In genomic region chr2:36534275-36534799, GRCh38 we compare ENCODE assay signal across 19 cellular contexts.
DNase-seq lines count a peak whose midpoint lies in the region; ATAC-seq, FAIRE-seq and TF ChIP-seq lines count a peak whose summit lies in the region.
"Had no signal": no experiment of that assay in that cellular context is flagged by ENCODE, and none has a peak within 500 bp of the region (broad histone marks: within the 10 kb centered on the region; RNA-seq: fewer than 3 reads in every experiment).

No MANE protein-coding gene starts in this region.

- no peak for TF ChIP-seq EP300 in K562 (IDR thresholded peaks at IDR 0.05; ENCODE audit: low read length)

- H3F3A ChIP-seq in GM23248 (ENCODE audit: insufficient read depth) (peaks cover 97% of the 10 kb centered on the region), MM.1S (ENCODE audit: insufficient read depth, low read length) (no peaks in the 10 kb centered on the region)

- H3K27me3 ChIP-seq in ACC112 (ENCODE audit: insufficient read depth, low read length) (no peaks in the 10 kb centered on the region), GM23248 (replicated peaks; ENCODE audit: insufficient read depth) (no peaks in the 10 kb centered on the region), K562 (ENCODE audit: control insufficient read depth in 2 of 2, insufficient read depth in 2 of 2, low read length in 2 of 2) (peaks cover 0 to 4% of the 10 kb centered on the region in 2 experiments; a peak in 1 of 5 replicates), MM.1S (replicated peaks; ENCODE audit: insufficient read depth, low read length) (no peaks in the 10 kb centered on the region)
- H3K27me3 ChIP-seq: BE2C, SJSA1 had no signal

- H3K79me2 ChIP-seq in ACC112 (ENCODE audit: control insufficient read depth, insufficient read depth, low read length, unreplicated experiment) (no peaks in the 10 kb centered on the region), GM23248 (ENCODE audit: insufficient read depth) (peaks cover 42% of the 10 kb centered on the region), K562 (ENCODE audit: control insufficient read depth, insufficient read depth, low read length) (no peaks in the 10 kb centered on the region), MM.1S (ENCODE audit: low read length) (no peaks in the 10 kb centered on the region)

- ATAC-seq in K562: no peak

- no peaks in the 10 kb centered on the region for H3K9me1 ChIP-seq in K562 (ENCODE audit: control insufficient read depth, insufficient read depth, low read length)

- H4K20me1 ChIP-seq in GM23248 (ENCODE audit: insufficient read depth) (no peaks in the 10 kb centered on the region), K562 (replicated peaks; ENCODE audit: control insufficient read depth, insufficient read depth, low read length) (no peaks in the 10 kb centered on the region), MM.1S (ENCODE audit: insufficient read depth, low read length) (no peaks in the 10 kb centered on the region)

- TF ChIP-seq CTCF in K562 (IDR thresholded peaks at IDR 0.05 in 2 of 3, conservative IDR thresholded peaks at IDR 0.05 in 1 of 3; ENCODE audit: insufficient read depth in 2 of 3, low read depth in 1 of 3, low read length in 3 of 3): no peak
- TF ChIP-seq CTCF in MM.1S (IDR thresholded peaks at IDR 0.05; ENCODE audit: low read length): no peak

- no peak for TF ChIP-seq RAD21 in K562 (CRISPR knock-in tag; conservative IDR thresholded peaks at IDR 0.05 in 1 of 2, IDR thresholded peaks at IDR 0.05 in 1 of 2)

- BruUV-seq in K562 (replicated peaks; lab: Mats Ljungman, UMichigan): no TSS peak

- H3K9ac ChIP-seq in GM23248 (no peak overlapping the region), K562 (ENCODE audit: insufficient read depth in 1 of 2, low read depth in 2 of 2, low read length in 2 of 2) (no peak overlapping the region), MM.1S (ENCODE audit: low read length) (no peak overlapping the region)

- FAIRE-seq in K562 (lab: Jason Lieb, UNC): no peak

- H3K9me2 ChIP-seq in GM23248 (ENCODE audit: insufficient read depth) (no peaks in the 10 kb centered on the region), MM.1S (replicated peaks; ENCODE audit: insufficient read depth, low read length) (no peaks in the 10 kb centered on the region)

- H3K4me2 ChIP-seq in GM23248 (ENCODE audit: unreplicated experiment): no peak overlapping the region
- H3K4me2 ChIP-seq in K562 (ENCODE audit: insufficient read depth, low read length): no peak overlapping the region
- no peak overlapping the region for H3K4me2 ChIP-seq in MM.1S (ENCODE audit: low read depth, low read length)
- H3K4me2 ChIP-seq: PC-9 had no signal

- H3K9me3 ChIP-seq in GM23248 (ENCODE audit: low read depth) (no peaks in the 10 kb centered on the region), K562 (replicated peaks; ENCODE audit: control insufficient read depth, insufficient read depth, low read depth, low read length) (no peaks in the 10 kb centered on the region), mesodermal cell (ENCODE audit: control insufficient read depth, low read length) (no peaks in the 10 kb centered on the region), MM.1S (replicated peaks; ENCODE audit: insufficient read depth, low read length) (no peaks in the 10 kb centered on the region)
- H3K9me3 ChIP-seq: BE2C, HAP-1, SJSA1 had no signal

- intact Hi-C loops in K562 (cut with micrococcal nuclease): no loop called here

- CTCF ChIA-PET in K562 (lab: Yijun Ruan, JAX; ENCODE audit: low intra/inter-chr PET ratio): no interaction called here

- H3K4me1 ChIP-seq in ACC112 (ENCODE audit: control insufficient read depth, insufficient read depth, low read length, unreplicated experiment): peaks cover 31% of the 10 kb centered on the region
- peaks cover 34% of the 10 kb centered on the region for H3K4me1 ChIP-seq in GM23248 (ENCODE audit: insufficient read depth)
- H3K4me1 ChIP-seq in K562 (replicated peaks in 1 of 2; ENCODE audit: control insufficient read depth in 2 of 2, insufficient read depth in 2 of 2, low read length in 2 of 2): peaks cover 7 to 30% of the 10 kb centered on the region in 2 experiments; a peak in 4 of 5 replicates
- H3K4me1 ChIP-seq in mesodermal cell (ENCODE audit: control insufficient read depth, insufficient read depth, low read length, poor library complexity, severe bottlenecking): peaks cover 10% of the 10 kb centered on the region
- H3K4me1 ChIP-seq in MM.1S (ENCODE audit: low read length): 0 out of 2 replicates have a peak, but pooled peaks cover 5% of the 10 kb centered on the region
- H3K4me1 ChIP-seq: BE2C, HAP-1 had no signal

- POLR2A ChIA-PET in K562 (lab: Yijun Ruan, JAX): no interaction called here

- DNase-seq in GM23248 (no peak), K562 (ENCODE audit: extremely low read depth in 1 of 4, low spot score in 3 of 4) (no peak), MM.1S (no peak), RPMI8226 (no peak), NK-92 (lab: John Stamatoyannopoulos, UW; ENCODE audit: unreplicated experiment) (no peak)
- DNase-seq: ACHN; BE2C; Calu3; CD4-positive, alpha-beta T cell; KBM-7; NCI-H1436 treated with DMSO at 0.1 percent for 48 hours; NCI-H2081; NCI-H510A; NCI-H82; PC-9 had no signal

- H3K27ac ChIP-seq in ACC112 (ENCODE audit: low read depth, low read length) (peak overlapping the region; percentile 32; the same call in 1 of the 2 replicates), GM23248 (peak overlapping the region; percentile 51), K562 (ENCODE audit: extremely low read depth, low read depth, low read length) (no peak overlapping the region), mesodermal cell (ENCODE audit: low read depth, low read length, severe bottlenecking) (peak overlapping the region; percentile 3), MM.1S (ENCODE audit: low read length) (no peak overlapping the region)
- H3K27ac ChIP-seq: PC-9, SJSA1 had no signal

- in situ Hi-C loops in GM23248 (cut with MboI): loop anchor here (10.0 kb wide), 1 partner anchor 130 kb away; no protein-coding TSS in a partner anchor
- in situ Hi-C loops in K562 (cut with MboI): no loop called here

- no peak for TF ChIP-seq POLR2A in K562 (conservative IDR thresholded peaks at IDR 0.05)

- H3K4me3 ChIP-seq in ACC112 (ENCODE audit: low read depth, low read length) (no peak overlapping the region), GM23248 (no peak overlapping the region), K562 (no peak overlapping the region), mesodermal cell (ENCODE audit: extremely low read depth, insufficient read depth, low read length, poor library complexity, severe bottlenecking) (no peak overlapping the region), MM.1S (ENCODE audit: low read length) (no peak overlapping the region)
- H3K4me3 ChIP-seq: HAP-1, PC-9, SJSA1 had no signal

- peaks cover 47% of the 10 kb centered on the region for H3K36me3 ChIP-seq in ACC112 (ENCODE audit: insufficient read depth, low read length)
- H3K36me3 ChIP-seq in GM23248 (ENCODE audit: low read depth): peaks cover 60% of the 10 kb centered on the region
- H3K36me3 ChIP-seq in K562 (ENCODE audit: control insufficient read depth, insufficient read depth, low read length): no peaks in the 10 kb centered on the region
- peaks cover 82% of the 10 kb centered on the region for H3K36me3 ChIP-seq in mesodermal cell (ENCODE audit: control insufficient read depth, insufficient read depth, low read length)
- H3K36me3 ChIP-seq in MM.1S (replicated peaks; ENCODE audit: insufficient read depth, low read length): no peaks in the 10 kb centered on the region
- H3K36me3 ChIP-seq: BE2C had no signal

- H2AFZ ChIP-seq in ACC112 (ENCODE audit: low read length, unreplicated experiment) (no peak overlapping the region), GM23248 (no peak overlapping the region), K562 (ENCODE audit: low read depth, low read length) (no peak overlapping the region), MM.1S (ENCODE audit: low read length) (no peak overlapping the region)
- H2AFZ ChIP-seq: PC-9 had no signal

TF ChIP-seq in K562, 482 proteins besides CTCF, POLR2A, EP300 and RAD21:
- TF ChIP-seq ZNF512 (tag; IDR thresholded peaks at IDR 0.05) (0 out of 2 replicates have a peak, but pooled peaks have one; percentile 16), ETV6 (IDR thresholded peaks at IDR 0.05; ENCODE audit: borderline replicate concordance in 1 of 2, low read depth in 2 of 2, low read length in 1 of 2) (peak in 1 of 2 experiments; percentile 38; a peak in 1 of 4 replicates), ETV6 (CRISPR knock-in tag; IDR thresholded peaks at IDR 0.05; ENCODE audit: borderline replicate concordance) (no peak), ASH1L (IDR thresholded peaks at IDR 0.05; ENCODE audit: borderline replicate concordance, low read depth, partially characterized antibody) (no peak), HBP1 (CRISPR knock-in tag; IDR thresholded peaks at IDR 0.05) (peak; percentile 71; the same call in 1 of the 2 replicates)
TF ChIP-seq in K562: peak in this region for 3.

Comparison
In these comparisons a context has a peak if more than half of its experiments do, and no peak if none do; other contexts are left out.
1. H3K27ac ChIP-seq: peak in ACC112 (single experiment), GM23248 (single experiment) and mesodermal cell (single experiment); none in K562 (single experiment) and MM.1S (single experiment).